Comparison of ENCODE assay signal across 31 cellular contexts in genomic region chr2:150450765-150451164, GRCh38. TPM values are rescaled to one million over a fixed set of nuclear protein-coding genes. Genes with fewer than 3 reads are reported as not detected.
DNase-seq lines count a peak whose midpoint lies in the region; ATAC-seq, FAIRE-seq and TF ChIP-seq lines count a peak whose summit lies in the region.
"Had no signal": no experiment of that assay in that cellular context is flagged by ENCODE, and none has a peak within 500 bp of the region (broad histone marks: within the 10 kb centered on the region; RNA-seq: fewer than 3 reads in every experiment).

No MANE protein-coding gene starts in this region.

- no peak overlapping the region for H2BK12ac ChIP-seq in neuronal stem cell (ENCODE audit: low read length)

- WGBS in GM12878 (ENCODE audit: insufficient coverage, insufficient replicate concordance, low lambda C conversion rate, missing lambda C conversion rate): 48% methylated on average over 3 of the region's 3 CpGs
- WGBS in neuronal stem cell (ENCODE audit: extremely low coverage in 2 of 2, insufficient read length in 2 of 2, insufficient replicate concordance in 1 of 2), 2 donors: no CpG with 5 or more reads among the region's 3 CpGs

- TF ChIP-seq EP300 in GM12878 (IDR thresholded peaks at IDR 0.05; ENCODE audit: borderline replicate concordance in 1 of 2, control insufficient read depth in 1 of 2, low read depth in 2 of 2, low read length in 2 of 2): no peak

- H3K27me3 ChIP-seq in GM12878 (replicated peaks in 1 of 2; ENCODE audit: control insufficient read depth in 2 of 2, insufficient read depth in 2 of 2, low read length in 1 of 2) (no peaks in the 10 kb centered on the region), neuronal stem cell (ENCODE audit: control insufficient read depth in 3 of 3, insufficient read depth in 3 of 3, low read depth in 1 of 3, low read length in 3 of 3) (no peaks in the 10 kb centered on the region)
- H3K27me3 ChIP-seq: BLaER1, gastrocnemius medialis, tibial artery had no signal

- RAD21 ChIA-PET in GM12878 (lab: Charles Lee; ENCODE audit: unreplicated experiment): no interaction called here

- no TSS peak for BruUV-seq in GM12878 (replicated peaks; lab: Mats Ljungman, UMichigan)

- DNase-seq in MV-4-11 (lab: John Stamatoyannopoulos, UW) (peak; percentile 72), GM12878 (ENCODE audit: low read depth, low spot score) (no peak), mesothelial cell of epicardium (ENCODE audit: low spot score in 2 of 2, unreplicated experiment in 2 of 2) (no peak), neuronal stem cell (ENCODE audit: low spot score) (no peak), NCI-H2196 treated with DMSO at 0.1 percent for 48 hours (lab: John Stamatoyannopoulos, UW; ENCODE audit: unreplicated experiment) (no peak)
- DNase-seq: activated CD4-positive, alpha-beta T cell treated with anti-CD3 and anti-CD28 coated beads for 48 hours; activated gamma-delta T cell treated with Interleukin-2 at 50 U/mL for 16 hours; activated naive CD8-positive, alpha-beta T cell treated with anti-CD3 and anti-CD28 coated beads, Interleukin-2, amount 10 ng/mL, durations not matched to agents 7 days and 5 days; activated T-cell treated with anti-CD3 and anti-CD28 coated beads, Interleukin-2, amount 50 U/mL, for 1 hour; DMS53; gastrocnemius medialis; GDM1; lower lobe of right lung; mucosa of descending colon; natural killer cell; NCI-H1105; NCI-H187 treated with DMSO at 0.1 percent for 48 hours; NCI-H526 treated with DMSO at 0.1 percent for 48 hours; occipital lobe; psoas muscle; stimulated activated CD4-positive, alpha-beta T cell treated with anti-CD3 and anti-CD28 coated beads, Interleukin-15, amount 100 ng/mL, for 24 hours; stimulated activated CD4-positive, alpha-beta T cell treated with anti-CD3 and anti-CD28 coated beads, Interleukin-4, amount 100 ng/mL, for 4 hours; SW 1271; tibial artery; WERI-Rb-1 had no signal

- H3K36me3 ChIP-seq in GM12878 (ENCODE audit: control insufficient read depth in 2 of 2, insufficient read depth in 2 of 2, low read length in 1 of 2) (no peaks in the 10 kb centered on the region), neuronal stem cell (replicated peaks in 1 of 2; ENCODE audit: control insufficient read depth in 2 of 2, insufficient read depth in 2 of 2, low read length in 2 of 2) (no peaks in the 10 kb centered on the region)
- H3K36me3 ChIP-seq: BLaER1, gastrocnemius medialis, lower lobe of right lung, tibial artery, WERI-Rb-1 had no signal

- no peak overlapping the region for H2BK5ac ChIP-seq in neuronal stem cell (ENCODE audit: low read length)

- H3K27ac ChIP-seq in GM12878 (ENCODE audit: control insufficient read depth, insufficient read depth) (no peak overlapping the region), neuronal stem cell (replicated peaks; ENCODE audit: low read length) (no peak overlapping the region)
- H3K27ac ChIP-seq: BLaER1, gastrocnemius medialis, lower lobe of right lung, psoas muscle, tibial artery, WERI-Rb-1 had no signal

- H3K27me3 Mint-ChIP-seq in mesothelial cell of epicardium (ENCODE audit: low read depth): no peaks in the 10 kb centered on the region
- H3K27me3 Mint-ChIP-seq: activated naive CD8-positive, alpha-beta T cell treated with anti-CD3 and anti-CD28 coated beads, Interleukin-2, amount 10 ng/mL, durations not matched to agents 7 days and 5 days; central memory CD8-positive, alpha-beta T cell had no signal

- H2BK15ac ChIP-seq in neuronal stem cell (ENCODE audit: low read length): no peak overlapping the region

- peak; percentile 45 for FAIRE-seq in G401.6 (lab: Jason Lieb, UNC)
- FAIRE-seq in GM12878 (lab: Jason Lieb, UNC): no peak

- H3K23ac ChIP-seq in neuronal stem cell (ENCODE audit: low read depth, low read length, poor library complexity): no peak overlapping the region

- peaks cover 5% of the 10 kb centered on the region for H3K36me3 Mint-ChIP-seq in mesothelial cell of epicardium
- H3K36me3 Mint-ChIP-seq: activated naive CD8-positive, alpha-beta T cell treated with anti-CD3 and anti-CD28 coated beads, Interleukin-2, amount 10 ng/mL, durations not matched to agents 7 days and 5 days; natural killer cell had no signal

- ATAC-seq in GM12878: no peak
- no peak for ATAC-seq in HG03025 (IDR thresholded peaks at IDR 0.05; ENCODE audit: low FRiP score, unreplicated experiment)
- ATAC-seq: esophagus mucosa, gastrocnemius medialis, lower lobe of right lung, mucosa of descending colon, natural killer cell, psoas muscle had no signal

- no peak overlapping the region for H2AK5ac ChIP-seq in neuronal stem cell (ENCODE audit: low read depth, low read length)

- TF ChIP-seq POLR2A in GM12878 (IDR thresholded peaks at IDR 0.05; ENCODE audit: low read depth, low read length): no peak

- H3K4me2 ChIP-seq in GM12878 (ENCODE audit: control insufficient read depth, insufficient read depth) (no peak overlapping the region), neuronal stem cell (ENCODE audit: insufficient read depth, low read length, poor library complexity, severe bottlenecking) (no peak overlapping the region)
- H3K4me2 ChIP-seq: BLaER1 had no signal

- H3K4me3 ChIP-seq in GM12878 (no peak overlapping the region), neuronal stem cell (ENCODE audit: low read length in 2 of 2) (no peak overlapping the region)
- H3K4me3 ChIP-seq: BLaER1, gastrocnemius medialis, lower lobe of right lung, mucosa of descending colon, psoas muscle, tibial artery had no signal

- no peaks in the 10 kb centered on the region for H3K4me1 ChIP-seq in GM12878 (ENCODE audit: control insufficient read depth, insufficient read depth, low read length)
- H3K4me1 ChIP-seq in neuronal stem cell (ENCODE audit: control insufficient read depth in 2 of 2, insufficient read depth in 1 of 2, low read depth in 1 of 2, low read length in 2 of 2): no peaks in the 10 kb centered on the region
- H3K4me1 ChIP-seq: BLaER1, gastrocnemius medialis, lower lobe of right lung, psoas muscle, tibial artery had no signal

- H3K4me1 Mint-ChIP-seq in mesothelial cell of epicardium: peaks cover 20% of the 10 kb centered on the region
- H3K4me1 Mint-ChIP-seq: activated naive CD8-positive, alpha-beta T cell treated with anti-CD3 and anti-CD28 coated beads, Interleukin-2, amount 10 ng/mL, durations not matched to agents 7 days and 5 days; central memory CD8-positive, alpha-beta T cell; natural killer cell had no signal

- H3K18ac ChIP-seq in neuronal stem cell (ENCODE audit: low read length): no peak overlapping the region

- intact Hi-C loops in GM12878 (cut with micrococcal nuclease; ENCODE audit: unreplicated experiment): no loop called here

- POLR2A ChIA-PET in GM12878 (lab: Charles Lee): no interaction called here

- H3K9me3 Mint-ChIP-seq in mesothelial cell of epicardium: peaks cover 11% of the 10 kb centered on the region
- H3K9me3 Mint-ChIP-seq: activated naive CD8-positive, alpha-beta T cell treated with anti-CD3 and anti-CD28 coated beads, Interleukin-2, amount 10 ng/mL, durations not matched to agents 7 days and 5 days; central memory CD8-positive, alpha-beta T cell had no signal

- no peak overlapping the region for H4K8ac ChIP-seq in neuronal stem cell (ENCODE audit: low read depth, low read length)

- no peak for TF ChIP-seq RAD21 in GM12878 (IDR thresholded peaks at IDR 0.05; ENCODE audit: insufficient read depth, low read depth, low read length)

- CTCF ChIA-PET in GM12878 (lab: Yijun Ruan, JAX): no interaction called here

- no peak overlapping the region for H3K4ac ChIP-seq in neuronal stem cell (ENCODE audit: low read length)

- H3K79me2 ChIP-seq in GM12878 (ENCODE audit: control insufficient read depth, insufficient read depth, low read length): no peaks in the 10 kb centered on the region

- no peak overlapping the region for H3K4me3 Mint-ChIP-seq in mesothelial cell of epicardium
- H3K4me3 Mint-ChIP-seq: activated naive CD8-positive, alpha-beta T cell treated with anti-CD3 and anti-CD28 coated beads, Interleukin-2, amount 10 ng/mL, durations not matched to agents 7 days and 5 days; central memory CD8-positive, alpha-beta T cell; natural killer cell had no signal

- no peak overlapping the region for H2AFZ ChIP-seq in GM12878 (ENCODE audit: control insufficient read depth, low read depth, low read length)
- H2AFZ ChIP-seq in neuronal stem cell (ENCODE audit: low read length): no peak overlapping the region

- SMC1A ChIA-PET in GM12878 (lab: Charles Lee; ENCODE audit: uncharacterized antibody, unreplicated experiment): no interaction called here

- H3K14ac ChIP-seq in neuronal stem cell (ENCODE audit: low read length): no peak overlapping the region

- no peaks in the 10 kb centered on the region for H4K20me1 ChIP-seq in GM12878 (ENCODE audit: control insufficient read depth, insufficient read depth)
- H4K20me1 ChIP-seq: BLaER1 had no signal

- H3K27ac Mint-ChIP-seq in mesothelial cell of epicardium: peak overlapping the region; percentile 26
- H3K27ac Mint-ChIP-seq: activated naive CD8-positive, alpha-beta T cell treated with anti-CD3 and anti-CD28 coated beads, Interleukin-2, amount 10 ng/mL, durations not matched to agents 7 days and 5 days; natural killer cell had no signal

- H3K9me3 ChIP-seq in GM12878 (replicated peaks; ENCODE audit: control insufficient read depth, insufficient read depth, low read length): no peaks in the 10 kb centered on the region
- peaks cover 0 to 7% of the 10 kb centered on the region in 2 donors for H3K9me3 ChIP-seq in neuronal stem cell (replicated peaks in 1 of 2; ENCODE audit: control insufficient read depth in 2 of 2, insufficient read depth in 1 of 2, low read depth in 1 of 2, low read length in 2 of 2)
- H3K9me3 ChIP-seq: BLaER1, gastrocnemius medialis, lower lobe of right lung, mucosa of descending colon, tibial artery had no signal

- in situ Hi-C loops in GM12878 (cut with MboI): no loop called here

- no peak overlapping the region for H2BK120ac ChIP-seq in neuronal stem cell (ENCODE audit: low read depth, low read length)

- H4K91ac ChIP-seq in neuronal stem cell (ENCODE audit: low read depth, low read length, poor library complexity): no peak overlapping the region

- no peak overlapping the region for H3K9ac ChIP-seq in GM12878 (ENCODE audit: control insufficient read depth, insufficient read depth, low read length)
- no peak overlapping the region for H3K9ac ChIP-seq in neuronal stem cell (ENCODE audit: low read depth, low read length, poor library complexity)
- H3K9ac ChIP-seq: BLaER1 had no signal

- TF ChIP-seq CTCF in GM12878 (IDR thresholded peaks at IDR 0.05 in 2 of 3, conservative IDR thresholded peaks at IDR 0.05 in 1 of 3; ENCODE audit: control insufficient read depth in 2 of 3, extremely low read depth in 1 of 3, insufficient read depth in 1 of 3, low read depth in 3 of 3, low read length in 3 of 3) (no peak), mesothelial cell of epicardium (IDR thresholded peaks at IDR 0.05; ENCODE audit: unreplicated experiment) (no peak)

- no peaks in the 10 kb centered on the region for H3K79me1 ChIP-seq in neuronal stem cell (ENCODE audit: low read depth, low read length)

RNA-seq across cellular contexts. Expression of gene RND3, which starts 36.7 kb away (rescaled TPM):
- total RNA-seq in GM12878 (2013; cell fraction: nucleolus; rRNA removed): 6.8 and 8.1 TPM in 2 replicates
- total RNA-seq in GM12878 (2014; rRNA removed) (0.90 and 0.98 TPM in 2 replicates), GM12878 (2014; rRNA removed; fragmentation: Illumina TruSeq; extraction: Trizol) (0.72 and 0.92 TPM in 2 replicates), GM12878 (2021) (1.2 and 2.1 TPM in 2 replicates), mesothelial cell of epicardium (140 to 145 TPM (median 144 TPM) in 3 replicates)
- 0.24 TPM for polyA plus RNA-seq in GM12878 (2011; ENCODE audit: low read depth)
- polyA plus RNA-seq in GM12878 (2011; rRNA removed) (18.3 and 21.5 TPM in 2 replicates), GM12878 (2014; fragmentation: Illumina TruSeq; extraction: Trizol) (0.93 and 3.7 TPM in 2 replicates), GM12878 (2014; fragmentation: Nextera tagmentation; extraction: Ambion mirVana) (1 to 10 TPM; 1.0 to 1.3 TPM), GM12878 (2014; rRNA removed) (0.50 and 0.52 TPM in 2 replicates), GM12878 (2016; fragmentation: Nextera tagmentation; extraction: Ambion mirVana) (under 1 TPM; 0.38 to 0.94 TPM)
- 6.6 and 7.6 TPM in 2 replicates for polyA plus RNA-seq in GM12878 (2011; cell fraction: cytosol; rRNA removed)
- 7.4 and 11.4 TPM in 2 replicates for polyA plus RNA-seq in GM12878 (2011; cell fraction: nucleus; rRNA removed)
- polyA plus RNA-seq in GM12878 (2012): 0.12 and 0.34 TPM in 2 replicates
- 12.8 and 23.0 TPM in 2 replicates for polyA minus RNA-seq in GM12878 (2011; rRNA and poly(A)+ RNA removed)
- polyA minus RNA-seq in GM12878 (2011; cell fraction: cytosol; rRNA and poly(A)+ RNA removed): 4.8 and 5.9 TPM in 2 replicates
- 3.9 and 12.8 TPM in 2 replicates for polyA minus RNA-seq in GM12878 (2011; cell fraction: nucleus; rRNA and poly(A)+ RNA removed)
- 15.7 TPM for polyA plus RNA-seq in neuronal stem cell (2013, experiment 1 of 2)
- 15.5 TPM for polyA plus RNA-seq in neuronal stem cell (2013, experiment 2 of 2)
- total RNA-seq: activated CD8-positive, alpha-beta memory T cell treated with anti-CD3 and anti-CD28 coated beads for 36 hours; activated naive CD8-positive, alpha-beta T cell treated with anti-CD3 and anti-CD28 coated beads, Interleukin-2, amount 10 ng/mL, durations not matched to agents 7 days and 5 days; natural killer cell had no signal

Comparison
In these comparisons a context has a peak if more than half of its experiments do, and no peak if none do; other contexts are left out.
1. RNA of gene RND3, which starts 36.7 kb away (total RNA-seq): 140 to 145 TPM in mesothelial cell of epicardium; 0.72 to 8.1 TPM in GM12878; every median in the first group is over 10 times any median in the second.